Comparison of ENCODE assay signal across 11 cellular contexts in the genomic region with DNA sequence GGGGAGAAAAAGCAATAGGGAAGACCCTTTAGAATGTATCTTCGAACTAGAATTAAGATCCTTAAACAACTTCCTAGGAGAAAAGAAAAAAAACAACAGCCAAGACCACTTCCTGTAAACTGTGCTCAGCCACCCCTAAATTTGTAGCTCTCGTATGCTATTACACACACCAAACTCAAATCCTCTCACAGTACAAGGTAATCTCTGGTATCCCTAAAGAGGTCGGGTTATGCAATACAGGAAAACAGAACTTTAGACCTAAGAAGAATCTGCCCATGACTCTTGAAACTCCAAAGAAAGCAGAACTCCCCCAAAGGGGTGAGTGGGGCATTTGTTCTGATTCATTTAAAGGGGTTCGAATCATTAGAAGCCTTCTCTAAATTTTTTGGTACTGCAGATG.
A peak's percentile ranks its signal among the peaks of the same experiment; 100 is the strongest.
DNase-seq lines count a peak whose midpoint lies in the region; ATAC-seq and TF ChIP-seq lines count a peak whose summit lies in the region.
"Had no signal": no experiment of that assay in that cellular context is flagged by ENCODE, and none has a peak within 500 bp of the region (broad histone marks: within the 10 kb centered on the region; RNA-seq: fewer than 3 reads in every experiment).

No MANE protein-coding gene starts in this region.

- H3K4me3 Mint-ChIP-seq in T-helper 1 cell treated with Interleukin-12 subunit alpha and Interleukin-12 subunit beta and Interleukin-4 antibody, amounts not matched to agents 30 μg/mL and 1 μg/mL, for 36 hours = no peak overlapping the region

- H3K9me3 Mint-ChIP-seq in T-helper 1 cell treated with Interleukin-12 subunit alpha and Interleukin-12 subunit beta and Interleukin-4 antibody, amounts not matched to agents 30 μg/mL and 1 μg/mL, for 36 hours = no peaks in the 10 kb centered on the region

- no peak overlapping the region for H2AK5ac ChIP-seq in IMR-90 (ENCODE audit: low read depth, low read length)

- POLR2A ChIA-PET in IMR-90 (lab: Charles Lee; ENCODE audit: unreplicated experiment) = no interaction called here

- in situ Hi-C loops in IMR-90 (cut with MboI; ENCODE audit: low sequenced_read_pairs) (loop anchor here (25.0 kb wide), 1 partner anchor 532 kb away; no protein-coding TSS in a partner anchor), brain microvascular endothelial cell (cut with HindIII; ENCODE audit: low pct_ligation_motif_present, low sequenced_read_pairs) (no loop called here)

- H3K79me1 ChIP-seq in IMR-90 (ENCODE audit: low read depth in 1 of 2, low read length in 2 of 2) = no peaks in the 10 kb centered on the region

- H2BK5ac ChIP-seq in IMR-90 (ENCODE audit: low read depth, low read length, poor library complexity, severe bottlenecking) = peak overlapping the region; percentile 43

- intact Hi-C loops in IMR-90 (cut with micrococcal nuclease) = no loop called here

- H3K36me3 ChIP-seq in IMR-90 (ENCODE audit: control insufficient read depth, insufficient read depth, low read length) (no peaks in the 10 kb centered on the region), brain microvascular endothelial cell (replicated peaks) (no peaks in the 10 kb centered on the region), osteoblast (ENCODE audit: insufficient read depth, low read length) (no peaks in the 10 kb centered on the region)

- H3K4me2 ChIP-seq in IMR-90 (ENCODE audit: low read depth, low read length) (no peak overlapping the region), osteoblast (ENCODE audit: insufficient read depth, low read length) (peak overlapping the region; percentile 31)

- peaks cover 20% of the 10 kb centered on the region for H3K4me1 Mint-ChIP-seq in T-helper 1 cell treated with Interleukin-12 subunit alpha and Interleukin-12 subunit beta and Interleukin-4 antibody, amounts not matched to agents 30 μg/mL and 1 μg/mL, for 36 hours (ENCODE audit: low read depth)

- no peak overlapping the region for H3K56ac ChIP-seq in IMR-90 (ENCODE audit: extremely low read depth, insufficient read depth, low read length)

- no peak overlapping the region for H2AFZ ChIP-seq in IMR-90 (replicated peaks; ENCODE audit: low read length, poor library complexity)
- H2AFZ ChIP-seq in osteoblast (ENCODE audit: low read length) = peak overlapping the region; percentile 50

- H3K4me3 ChIP-seq in IMR-90 (ENCODE audit: insufficient read depth, low read depth, low read length) (no peak overlapping the region), brain microvascular endothelial cell (ENCODE audit: low read depth, low read length) (no peak overlapping the region), osteoblast (ENCODE audit: insufficient read depth, low read length) (no peak overlapping the region)
- H3K4me3 ChIP-seq: skin epidermis had no signal

- H4K91ac ChIP-seq in IMR-90 (ENCODE audit: insufficient read depth, low read depth, low read length) = no peak overlapping the region

- no peaks in the 10 kb centered on the region for H3K27me3 Mint-ChIP-seq in T-helper 1 cell treated with Interleukin-12 subunit alpha and Interleukin-12 subunit beta and Interleukin-4 antibody, amounts not matched to agents 30 μg/mL and 1 μg/mL, for 36 hours (ENCODE audit: low read depth)

- no TSS peak for BruUV-seq in IMR-90 (replicated peaks; lab: Mats Ljungman, UMichigan)

- CTCF ChIA-PET in IMR-90 (lab: Yijun Ruan, JAX) = no interaction called here

- H3K4me1 ChIP-seq in IMR-90 (ENCODE audit: control insufficient read depth, insufficient read depth, low read length) (peaks cover 7% of the 10 kb centered on the region), osteoblast (ENCODE audit: insufficient read depth, low read length) (peaks cover 6% of the 10 kb centered on the region)

- H3K9me1 ChIP-seq in IMR-90 (ENCODE audit: insufficient read depth, low read length) = no peaks in the 10 kb centered on the region

- H3K9ac ChIP-seq in IMR-90 (ENCODE audit: low read depth, low read length) = no peak overlapping the region

- dilution Hi-C loops in IMR-90 (cut with HindIII; ENCODE audit: low sequenced_read_pairs, unreplicated experiment) = no loop called here

- H3K79me2 ChIP-seq in osteoblast (ENCODE audit: insufficient read depth, low read length) = no peaks in the 10 kb centered on the region

- DNase-seq in T-helper 1 cell (no peak), IMR-90 (peak; percentile 7), brain microvascular endothelial cell (no peak), osteoblast (ENCODE audit: insufficient read length, low spot score, missing footprints) (no peak), hypothalamus (lab: John Stamatoyannopoulos, UW) (no peak), NCI-H524 (lab: John Stamatoyannopoulos, UW) (no peak), NCI-H69 (lab: John Stamatoyannopoulos, UW) (no peak)
- DNase-seq: activated CD4-positive, CD25-positive, alpha-beta regulatory T cell treated with anti-CD3 and anti-CD28 coated beads, Interleukin-2, amount 50 U/mL, for 72 hours; amniotic stem cell had no signal

- H2BK20ac ChIP-seq in IMR-90 (ENCODE audit: low read depth, low read length) = peak overlapping the region; percentile 29; the same call in 1 of the 2 replicates

- TF ChIP-seq RAD21 in IMR-90 (IDR thresholded peaks at IDR 0.05; ENCODE audit: low read length) = no peak

- no peaks in the 10 kb centered on the region for H4K20me1 ChIP-seq in IMR-90 (ENCODE audit: insufficient read depth, low read length)
- no peaks in the 10 kb centered on the region for H4K20me1 ChIP-seq in osteoblast (ENCODE audit: insufficient read depth, low read length)

- H3K9me3 ChIP-seq in IMR-90 (ENCODE audit: control insufficient read depth, insufficient read depth, low read length) (no peaks in the 10 kb centered on the region), osteoblast (ENCODE audit: low read depth, low read length) (no peaks in the 10 kb centered on the region)

- H3K14ac ChIP-seq in IMR-90 (replicated peaks; ENCODE audit: low read depth, low read length) = no peak overlapping the region

- H3K27ac ChIP-seq in IMR-90 (ENCODE audit: insufficient read depth, low read length) = no peak overlapping the region
- H3K27ac ChIP-seq in brain microvascular endothelial cell = peak overlapping the region; percentile 74
- H3K27ac ChIP-seq in osteoblast (ENCODE audit: low read depth, low read length) = peak overlapping the region; percentile 64
- H3K27ac ChIP-seq: skin epidermis had no signal

- TF ChIP-seq CTCF in IMR-90 (conservative IDR thresholded peaks at IDR 0.05; ENCODE audit: low read depth, low read length) = no peak
- TF ChIP-seq CTCF in brain microvascular endothelial cell (IDR thresholded peaks at IDR 0.05; ENCODE audit: low read depth, low read length, missing control alignments) = no peak
- TF ChIP-seq CTCF in osteoblast (IDR thresholded peaks at IDR 0.05; ENCODE audit: extremely low read depth, low read depth, low read length) = no peak

- peak overlapping the region in 1 of 2 experiments; percentile 17 for H4K8ac ChIP-seq in IMR-90 (ENCODE audit: low read depth in 2 of 2, low read length in 2 of 2)

- H3K27me3 ChIP-seq in IMR-90 (ENCODE audit: control insufficient read depth, insufficient read depth, low read length) (no peaks in the 10 kb centered on the region), brain microvascular endothelial cell (replicated peaks) (no peaks in the 10 kb centered on the region), osteoblast (ENCODE audit: insufficient read depth, low read length) (peaks cover 3% of the 10 kb centered on the region)

- no peak overlapping the region for H2BK120ac ChIP-seq in IMR-90 (ENCODE audit: low read depth, low read length)

- no peak for ATAC-seq in IMR-90 (ENCODE audit: low read depth)

- H4K5ac ChIP-seq in IMR-90 (ENCODE audit: low read depth, low read length) = no peak overlapping the region; the same call in 1 of the 2 replicates

- H3K23ac ChIP-seq in IMR-90 (ENCODE audit: low read depth, low read length) = no peak overlapping the region

- no CpG with 5 or more reads among the region's 4 CpGs for WGBS in IMR-90 (ENCODE audit: extremely low coverage in 2 of 2, insufficient read length in 1 of 2), 2 experiments

- no peaks in the 10 kb centered on the region for H3K36me3 Mint-ChIP-seq in T-helper 1 cell treated with Interleukin-12 subunit alpha and Interleukin-12 subunit beta and Interleukin-4 antibody, amounts not matched to agents 30 μg/mL and 1 μg/mL, for 36 hours (ENCODE audit: low read depth)

- TF ChIP-seq POLR2A in IMR-90 (IDR thresholded peaks at IDR 0.05; ENCODE audit: low read depth, low read length) = no peak

- peak overlapping the region; percentile 35; the same call in 1 of the 2 replicates for H3K18ac ChIP-seq in IMR-90 (ENCODE audit: low read depth, low read length)

- peak overlapping the region; percentile 26 for H3K27ac Mint-ChIP-seq in T-helper 1 cell treated with Interleukin-12 subunit alpha and Interleukin-12 subunit beta and Interleukin-4 antibody, amounts not matched to agents 30 μg/mL and 1 μg/mL, for 36 hours

- no peak overlapping the region for H2AK9ac ChIP-seq in IMR-90 (replicated peaks; ENCODE audit: low read depth, low read length, poor library complexity)

- H2BK15ac ChIP-seq in IMR-90 (ENCODE audit: low read depth, low read length) = no peak overlapping the region

- H3K4ac ChIP-seq in IMR-90 (ENCODE audit: low read depth, low read length) = no peak overlapping the region

TF ChIP-seq in IMR-90, 13 proteins besides CTCF, POLR2A, EP300 and RAD21:
- TF ChIP-seq CEBPB (IDR thresholded peaks at IDR 0.05; ENCODE audit: low read depth, low read length) (peak; percentile 46; the same call in 1 of the 2 replicates), RFX5 (IDR thresholded peaks at IDR 0.05; ENCODE audit: low read depth, low read length) (no peak)
